Comparison of ENCODE assay signal across 26 cellular contexts in genomic region chr10:132596742-132597279, GRCh38.
"Had no signal": no experiment of that assay in that cellular context is flagged by ENCODE, and none has a peak within 500 bp of the region (broad histone marks: within the 10 kb centered on the region; RNA-seq: fewer than 3 reads in every experiment).

No MANE protein-coding gene starts in this region.

- H3K36me3 ChIP-seq: adrenal gland, ascending aorta, brain microvascular endothelial cell, left lung had no signal

- H3K4me3 Mint-ChIP-seq: activated CD4-positive, alpha-beta memory T cell treated with anti-CD3 and anti-CD28 coated beads, Interleukin-2, amount 10 ng/mL, durations not matched to agents 7 days and 5 days; activated CD4-positive, alpha-beta T cell treated with anti-CD3 and anti-CD28 coated beads, Interleukin-2, amount 10 ng/mL, durations not matched to agents 24 days and 14 days; activated naive CD8-positive, alpha-beta T cell; activated T-helper 1 cell treated with anti-CD3 and anti-CD28 coated beads, Interleukin-12 subunit alpha, Interleukin-12 subunit beta, Interleukin-2, Interleukin-4 antibody, amounts not matched to agents 30 ng/mL and 10 ng/mL and 1 ng/mL, durations not matched to agents 14 hours and 24 hours and 36 hours; immature natural killer cell; type B pancreatic cell had no signal

- H2AFZ ChIP-seq: hepatocyte had no signal

- H3K4me3 ChIP-seq: adrenal gland, ascending aorta, hepatocyte, left lung, lung, smooth muscle cell, testis had no signal

- H3K27me3 ChIP-seq: adrenal gland, ascending aorta, brain microvascular endothelial cell, hepatocyte, left lung, testis had no signal

- H3K4me2 ChIP-seq: hepatocyte, smooth muscle cell had no signal

- H3K9me3 ChIP-seq: adrenal gland, ascending aorta, testis had no signal

- ATAC-seq: left lung, sciatic nerve had no signal

- DNase-seq: activated CD4-positive, alpha-beta memory T cell treated with anti-CD3 and anti-CD28 coated beads, Interleukin-2, amount 10 ng/mL, durations not matched to agents 7 days and 5 days; activated CD4-positive, alpha-beta T cell treated with anti-CD3 and anti-CD28 coated beads, Interleukin-2, amount 10 ng/mL, durations not matched to agents 24 days and 14 days; activated gamma-delta T cell; activated T-cell treated with anti-CD3 and anti-CD28 coated beads for 4 hours; brain microvascular endothelial cell; central memory CD4-positive, alpha-beta T cell; effector memory CD4-positive, alpha-beta T cell; foreskin melanocyte; glutamatergic neuron; immature natural killer cell; kidney glomerular epithelial cell; occipital lobe; stimulated activated CD4-positive, alpha-beta T cell treated with anti-CD3 and anti-CD28 coated beads, Interleukin-2, amount 100 ng/mL, for 48 hours; stimulated activated naive CD4-positive, alpha-beta T cell; T1000; testis had no signal

- H3K27me3 Mint-ChIP-seq: activated CD4-positive, alpha-beta memory T cell treated with anti-CD3 and anti-CD28 coated beads, Interleukin-2, amount 10 ng/mL, durations not matched to agents 7 days and 5 days; activated naive CD8-positive, alpha-beta T cell; type B pancreatic cell had no signal

- H3K27ac Mint-ChIP-seq: activated CD4-positive, alpha-beta memory T cell treated with anti-CD3 and anti-CD28 coated beads, Interleukin-2, amount 10 ng/mL, durations not matched to agents 7 days and 5 days; activated CD4-positive, alpha-beta T cell treated with anti-CD3 and anti-CD28 coated beads, Interleukin-2, amount 10 ng/mL, durations not matched to agents 24 days and 14 days; activated naive CD8-positive, alpha-beta T cell; activated T-helper 1 cell treated with anti-CD3 and anti-CD28 coated beads, Interleukin-12 subunit alpha, Interleukin-12 subunit beta, Interleukin-2, Interleukin-4 antibody, amounts not matched to agents 30 ng/mL and 10 ng/mL and 1 ng/mL, durations not matched to agents 14 hours and 24 hours and 36 hours; type B pancreatic cell had no signal

- H3K27ac ChIP-seq: adrenal gland, brain microvascular endothelial cell, hepatocyte, left lung, testis had no signal
